In genomic region chr15:75098371-75098770, GRCh38 we compare ENCODE assay signal across 18 cellular contexts.
"Had no signal": no experiment of that assay in that cellular context is flagged by ENCODE, and none has a peak within 500 bp of the region (broad histone marks: within the 10 kb centered on the region; RNA-seq: fewer than 3 reads in every experiment).

No MANE protein-coding gene starts in this region.

- H3K27ac ChIP-seq: foreskin keratinocyte, pancreas, suprapubic skin, thyroid gland, upper lobe of left lung, uterus had no signal

- H3K9me3 Mint-ChIP-seq: nephron had no signal

- H3K4me1 Mint-ChIP-seq: nephron had no signal

- H3K9me3 ChIP-seq: pancreas, suprapubic skin, thyroid gland, upper lobe of left lung, uterus had no signal

- H3K27me3 Mint-ChIP-seq: progenitor cell of endocrine pancreas had no signal

- DNase-seq: foreskin keratinocyte; left cardiac atrium; left ventricle myocardium superior; mesenchymal stem cell; naive B cell; pancreas; right cardiac atrium; small intestine; stimulated activated CD4-positive, alpha-beta T cell treated with anti-CD3 and anti-CD28 coated beads, Interleukin-12 subunit alpha, Interleukin-12 subunit beta, amount 100 ng/mL, for 4 hours; stimulated activated CD4-positive, alpha-beta T cell treated with anti-CD3 and anti-CD28 coated beads, Interleukin-2, amount 100 ng/mL, for 48 hours; stimulated activated naive CD8-positive, alpha-beta T cell treated with anti-CD3 and anti-CD28 coated beads, Interleukin-15, Interleukin-2, amounts not matched to agents 100 U/mL and 50 U/mL, for 24 hours; thyroid gland; uterus had no signal

- H3K4me3 Mint-ChIP-seq: nephron had no signal

- H3K36me3 Mint-ChIP-seq: naive B cell had no signal

- H3K4me1 ChIP-seq: foreskin keratinocyte, pancreas, suprapubic skin, thyroid gland, upper lobe of left lung, uterus had no signal

- H3K4me3 ChIP-seq: lung, pancreas, suprapubic skin, thyroid gland, upper lobe of left lung, uterus had no signal

- ATAC-seq: foreskin keratinocyte; left cardiac atrium; left ventricle myocardium superior; pancreas; stimulated activated naive CD8-positive, alpha-beta T cell treated with anti-CD3 and anti-CD28 coated beads, Interleukin-15, Interleukin-2, amounts not matched to agents 100 U/mL and 50 U/mL, for 24 hours had no signal

- H3K36me3 ChIP-seq: pancreas, suprapubic skin, thyroid gland, upper lobe of left lung, uterus had no signal

- H3K27me3 ChIP-seq: pancreas, suprapubic skin, thyroid gland, upper lobe of left lung, uterus had no signal

- H3K27ac Mint-ChIP-seq: nephron, progenitor cell of endocrine pancreas had no signal
